Comparison of ENCODE assay signal across 8 cellular contexts in genomic region chr13:33349314-33349995, GRCh38.
A peak's percentile ranks its signal among the peaks of the same experiment; 100 is the strongest.
DNase-seq lines count a peak whose midpoint lies in the region; ATAC-seq and TF ChIP-seq lines count a peak whose summit lies in the region.

No MANE protein-coding gene starts in this region.

- no peak overlapping the region for H2AFZ ChIP-seq in MM.1S (ENCODE audit: low read length)

- H3K4me1 ChIP-seq in Caco-2: 0 out of 2 replicates have a peak, but pooled peaks cover 4% of the 10 kb centered on the region
- peaks cover 0 to 29% of the 10 kb centered on the region in 2 donors for H3K4me1 ChIP-seq in right atrium auricular region
- no peaks in the 10 kb centered on the region for H3K4me1 ChIP-seq in prostate gland (replicated peaks)
- peaks cover 5% of the 10 kb centered on the region for H3K4me1 ChIP-seq in foreskin keratinocyte
- no peaks in the 10 kb centered on the region for H3K4me1 ChIP-seq in MM.1S (ENCODE audit: low read length)

- no peak overlapping the region for H3K27ac Mint-ChIP-seq in Caco-2 (ENCODE audit: unreplicated experiment)

- no peaks in the 10 kb centered on the region for H3F3A ChIP-seq in MM.1S (ENCODE audit: insufficient read depth, low read length)

- ATAC-seq in foreskin keratinocyte: no peak

- no peak overlapping the region for H3K4me2 ChIP-seq in MM.1S (ENCODE audit: low read depth, low read length)

- H3K36me3 ChIP-seq in Caco-2 (ENCODE audit: control insufficient read depth, insufficient read depth, low read length) (no peaks in the 10 kb centered on the region), right atrium auricular region (no peaks in the 10 kb centered on the region), prostate gland (no peaks in the 10 kb centered on the region), MM.1S (replicated peaks; ENCODE audit: insufficient read depth, low read length) (no peaks in the 10 kb centered on the region)

- H3K9me2 ChIP-seq in MM.1S (replicated peaks; ENCODE audit: insufficient read depth, low read length): no peaks in the 10 kb centered on the region

- H3K9me3 ChIP-seq in Caco-2: no peaks in the 10 kb centered on the region
- no peaks in the 10 kb centered on the region for H3K9me3 ChIP-seq in right atrium auricular region
- H3K9me3 ChIP-seq in prostate gland: no peaks in the 10 kb centered on the region
- H3K9me3 ChIP-seq in MM.1S (replicated peaks; ENCODE audit: insufficient read depth, low read length): no peaks in the 10 kb centered on the region

- no peak for TF ChIP-seq POLR2A in prostate gland (IDR thresholded peaks at IDR 0.05)

- H3K4me1 Mint-ChIP-seq in Caco-2 (ENCODE audit: low read depth, unreplicated experiment): peaks cover 6% of the 10 kb centered on the region

- peaks cover 8% of the 10 kb centered on the region for H3K27me3 Mint-ChIP-seq in Caco-2 (ENCODE audit: insufficient read depth, unreplicated experiment)

- no peaks in the 10 kb centered on the region for H3K9me3 Mint-ChIP-seq in Caco-2 (ENCODE audit: unreplicated experiment)

- POLR2A ChIA-PET in Caco-2 (lab: Charles Lee): no interaction called here

- H3K36me3 Mint-ChIP-seq in Caco-2 (ENCODE audit: insufficient read depth, unreplicated experiment): no peaks in the 10 kb centered on the region

- peaks cover 3% of the 10 kb centered on the region; the same call in 1 of the 2 replicates for H3K27me3 ChIP-seq in Caco-2 (replicated peaks; ENCODE audit: control insufficient read depth, insufficient read depth, low read length)
- H3K27me3 ChIP-seq in right atrium auricular region: no peaks in the 10 kb centered on the region
- no peaks in the 10 kb centered on the region for H3K27me3 ChIP-seq in prostate gland (replicated peaks; ENCODE audit: insufficient read depth)
- H3K27me3 ChIP-seq in foreskin keratinocyte: no peaks in the 10 kb centered on the region
- no peaks in the 10 kb centered on the region for H3K27me3 ChIP-seq in MM.1S (replicated peaks; ENCODE audit: insufficient read depth, low read length)

- WGBS in prostate gland: 43% methylated on average over 20 of the region's 20 CpGs

- H3K27ac ChIP-seq in right atrium auricular region (peak overlapping the region; percentile 84 to 91), prostate gland (peak overlapping the region; percentile 68 to 78), foreskin keratinocyte (no peak overlapping the region), MM.1S (ENCODE audit: low read length) (no peak overlapping the region)

- no peaks in the 10 kb centered on the region for H3K79me2 ChIP-seq in MM.1S (ENCODE audit: low read length)

- TF ChIP-seq CTCF in Caco-2 (IDR thresholded peaks at IDR 0.05; ENCODE audit: insufficient read depth in 1 of 2, low read depth in 1 of 2, low read length in 1 of 2, severe bottlenecking in 1 of 2, unreplicated experiment in 1 of 2) (no peak), WI38 (IDR thresholded peaks at IDR 0.05; ENCODE audit: low read depth, low read length) (no peak), right atrium auricular region (IDR thresholded peaks at IDR 0.05) (no peak), prostate gland (IDR thresholded peaks at IDR 0.05) (no peak), foreskin keratinocyte (conservative IDR thresholded peaks at IDR 0.05) (no peak), MM.1S (IDR thresholded peaks at IDR 0.05; ENCODE audit: low read length) (no peak)

- CTCF ChIA-PET in Caco-2 (lab: Charles Lee): no interaction called here

- H3K9ac ChIP-seq in MM.1S (ENCODE audit: low read length): no peak overlapping the region

- intact Hi-C loops in Caco-2 (cut with micrococcal nuclease; ENCODE audit: unreplicated experiment): no loop called here
- intact Hi-C loops in prostate gland (cut with DNase I): no loop called here

- peak overlapping the region; percentile 78 for H3K4me3 Mint-ChIP-seq in Caco-2 (ENCODE audit: unreplicated experiment)

- BruUV-seq in Caco-2 (replicated peaks; lab: Mats Ljungman, UMichigan): no TSS peak

- peak overlapping the region; percentile 59 for H3K4me3 ChIP-seq in Caco-2 (ENCODE audit: low read depth, low read length)
- peak overlapping the region; percentile 82 for H3K4me3 ChIP-seq in WI38 (ENCODE audit: low read depth, low read length)
- H3K4me3 ChIP-seq in right atrium auricular region: peak overlapping the region; percentile 64 to 87
- H3K4me3 ChIP-seq in prostate gland: peak overlapping the region; percentile 60 to 67
- H3K4me3 ChIP-seq in MM.1S (ENCODE audit: low read length): no peak overlapping the region

- no peaks in the 10 kb centered on the region for H4K20me1 ChIP-seq in MM.1S (ENCODE audit: insufficient read depth, low read length)

- no peak for DNase-seq in Caco-2
- no peak for DNase-seq in right atrium auricular region (ENCODE audit: low spot score)
- no peak for DNase-seq in prostate gland (ENCODE audit: low spot score)
- no peak for DNase-seq in foreskin keratinocyte
- no peak for DNase-seq in hippocampal formation (lab: John Stamatoyannopoulos, UW)
- DNase-seq in MM.1S: no peak
- no peak for DNase-seq in NCI-H2196 (lab: John Stamatoyannopoulos, UW; ENCODE audit: unreplicated experiment)

Comparison
In these comparisons a context has a peak if more than half of its experiments do, and no peak if none do; other contexts are left out.
1. H3K27ac ChIP-seq: peak in right atrium auricular region (2 of 2) and prostate gland (2 of 2); none in foreskin keratinocyte (single experiment) and MM.1S (single experiment).